In genomic region chr2:230416061-230416721, GRCh38 we compare ENCODE assay signal across 8 cellular contexts. TPM values are rescaled to one million over a fixed set of nuclear protein-coding genes. Genes with fewer than 3 reads are reported as not detected.
DNase-seq lines count a peak whose midpoint lies in the region.

Gene SP100 (plus strand): TSS chr2:230416201. CDS start chr2:230416297, 96 bp downstream.

- H3K4me2 ChIP-seq in GM23248 (ENCODE audit: unreplicated experiment), result peak within 1 kb of the TSS; percentile 98

- peak within 1 kb of the TSS; percentile 96 for H3K4me3 Mint-ChIP-seq in dendritic cell treated with granulocyte-macrophage colony-stimulating factor and Interleukin-4, amounts not matched to agents 40 ng/mL and 50 ng/mL, for 4 days

- intact Hi-C loops in dendritic cell treated with granulocyte-macrophage colony-stimulating factor and Interleukin-4, amounts not matched to agents 40 ng/mL and 50 ng/mL, for 4 days (cut with micrococcal nuclease), result loop anchor here (5.0 to 10.0 kb wide), 2 partner anchors 89 to 299 kb away; partner anchors contain the start of genes CAB39 and SP140L

- 1% methylated on average over 12 of the region's 12 CpGs for whole genome bisulfite sequencing in GM23248 (ENCODE audit: low coverage in 1 of 2, low lambda C conversion rate in 2 of 2, missing lambda C conversion rate in 2 of 2), 2 experiments

- H3K79me2 ChIP-seq in GM23248 (ENCODE audit: insufficient read depth), result peaks cover 52% of the 10 kb centered on the region

- H3K9me3 ChIP-seq in GM23248 (ENCODE audit: low read depth) (no peaks in the 10 kb centered on the region), MG63 (no peaks in the 10 kb centered on the region), mononuclear cell (ENCODE audit: low read depth, low read length) (no peaks in the 10 kb centered on the region)

- DNase-seq in ELR (ENCODE audit: low read depth) (peak; percentile 93), GM23248 (peak; percentile 93), MG63 (peak; percentile 88), NCI-H345 treated with DMSO at 0.1 percent for 48 hours (lab: John Stamatoyannopoulos, UW; ENCODE audit: unreplicated experiment) (no peak)
- peak; percentile 81 for DNase-seq in activated CD4-positive, alpha-beta T cell treated with anti-CD3 and anti-CD28 coated beads for 48 hours
- DNase-seq in stimulated activated CD8-positive, alpha-beta memory T cell treated with anti-CD3 and anti-CD28 coated beads, Interleukin-7, amount 100 ng/mL, for 4 hours (ENCODE audit: low read depth in 2 of 2), result peak; percentile 76 to 77

- in situ Hi-C loops in GM23248 (cut with MboI), result no loop called here

- H3K9ac ChIP-seq in GM23248, result peak within 1 kb of the TSS; percentile 97

- peaks cover 29% of the 10 kb centered on the region for H3K4me1 ChIP-seq in GM23248 (ENCODE audit: insufficient read depth)
- H3K4me1 ChIP-seq in mononuclear cell (ENCODE audit: insufficient read depth, low read length), result peaks cover 66% of the 10 kb centered on the region

- H3F3A ChIP-seq in GM23248 (ENCODE audit: insufficient read depth), result peaks cover 18% of the 10 kb centered on the region; the same call in 1 of the 2 replicates

- peak within 1 kb of the TSS; percentile 94 for H3K27ac ChIP-seq in GM23248

- H3K27me3 ChIP-seq in GM23248 (replicated peaks; ENCODE audit: insufficient read depth) (no peaks in the 10 kb centered on the region), MG63 (no peaks in the 10 kb centered on the region), mononuclear cell (ENCODE audit: insufficient read depth, low read length) (no peaks in the 10 kb centered on the region)

- H3K36me3 Mint-ChIP-seq in dendritic cell treated with granulocyte-macrophage colony-stimulating factor and Interleukin-4, amounts not matched to agents 40 ng/mL and 50 ng/mL, for 4 days (ENCODE audit: low read depth), result peaks cover 37% of the 10 kb centered on the region

- H4K20me1 ChIP-seq in GM23248 (ENCODE audit: insufficient read depth), result no peaks in the 10 kb centered on the region

- H3K4me3 ChIP-seq in GM23248 (peak within 1 kb of the TSS; percentile 87), MG63 (peak within 1 kb of the TSS; percentile 77), mononuclear cell (ENCODE audit: low read length) (peak within 1 kb of the TSS; percentile 83)

- H3K4me1 Mint-ChIP-seq in dendritic cell treated with granulocyte-macrophage colony-stimulating factor and Interleukin-4, amounts not matched to agents 40 ng/mL and 50 ng/mL, for 4 days (ENCODE audit: low read depth), result peaks cover 67% of the 10 kb centered on the region

- H2AFZ ChIP-seq in GM23248, result peak within 1 kb of the TSS; percentile 88

- no peaks in the 10 kb centered on the region for H3K9me3 Mint-ChIP-seq in dendritic cell treated with granulocyte-macrophage colony-stimulating factor and Interleukin-4, amounts not matched to agents 40 ng/mL and 50 ng/mL, for 4 days

- no peaks in the 10 kb centered on the region for H3K9me2 ChIP-seq in GM23248 (ENCODE audit: insufficient read depth)

- H3K27ac Mint-ChIP-seq in dendritic cell treated with granulocyte-macrophage colony-stimulating factor and Interleukin-4, amounts not matched to agents 40 ng/mL and 50 ng/mL, for 4 days, result peak within 1 kb of the TSS; percentile 96

- H3K36me3 ChIP-seq in GM23248 (ENCODE audit: low read depth) (0 out of 2 replicates have a peak, but pooled peaks cover 2% of the 10 kb centered on the region), MG63 (peaks cover 4% of the 10 kb centered on the region)

- H3K27me3 Mint-ChIP-seq in dendritic cell treated with granulocyte-macrophage colony-stimulating factor and Interleukin-4, amounts not matched to agents 40 ng/mL and 50 ng/mL, for 4 days, result no peaks in the 10 kb centered on the region

RNA-seq across cellular contexts. Expression of gene SP100, which starts in this region (rescaled TPM):
- total RNA-seq in GM23248 (2014; rRNA removed; shearing (Covaris generic)), result 73.5 and 75.8 TPM in 2 replicates
- 108 TPM in 2 replicates for polyA plus RNA-seq in GM23248 (2016; fragmentation: Nextera tagmentation; extraction: Ambion mirVana)
- 63.5 and 69.0 TPM in 2 replicates for total RNA-seq in MG63 (2014; rRNA removed; shearing (Covaris generic); ENCODE audit: low replicate concordance)
- 252 TPM for total RNA-seq in mononuclear cell
